ENCODE assay signal across 24 cellular contexts in the genomic region with DNA sequence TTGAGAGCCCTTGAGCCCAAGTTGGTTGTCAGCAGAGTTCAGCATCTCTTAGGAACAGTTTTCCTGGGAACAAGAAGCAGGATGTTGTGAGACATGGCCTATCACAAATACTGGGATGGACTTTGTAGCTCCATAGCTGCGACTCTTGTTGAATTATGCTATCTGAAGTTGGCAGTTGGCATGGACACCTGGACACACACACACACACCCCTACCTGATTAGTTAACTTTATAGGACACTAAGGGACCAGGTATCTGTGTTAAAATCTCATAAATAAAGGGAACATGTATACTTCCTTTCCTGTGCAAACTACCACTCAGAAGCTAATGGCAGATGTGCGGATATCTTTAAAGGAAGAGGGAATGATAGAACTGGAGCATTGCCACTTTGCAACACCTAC. TPM values are rescaled to one million over a fixed set of nuclear protein-coding genes. Genes with fewer than 3 reads are reported as not detected.
DNase-seq lines count a peak whose midpoint lies in the region; ATAC-seq, FAIRE-seq and TF ChIP-seq lines count a peak whose summit lies in the region.
"Had no signal": no experiment of that assay in that cellular context is flagged by ENCODE, and none has a peak within 500 bp of the region (broad histone marks: within the 10 kb centered on the region; RNA-seq: fewer than 3 reads in every experiment).

No MANE protein-coding gene starts in this region.

- H3K9me3 ChIP-seq in mucosa of descending colon (no peaks in the 10 kb centered on the region), transverse colon (no peaks in the 10 kb centered on the region), sigmoid colon (no peaks in the 10 kb centered on the region)
- H3K9me3 ChIP-seq: BE2C, BLaER1, Caco-2 had no signal

- H3K4me3 Mint-ChIP-seq in GM23338, result no peak overlapping the region
- H3K4me3 Mint-ChIP-seq: CD4-positive, alpha-beta T cell; CD8-positive, alpha-beta T cell had no signal

- no peaks in the 10 kb centered on the region for H3K9me3 Mint-ChIP-seq in GM23338
- H3K9me3 Mint-ChIP-seq: CD4-positive, alpha-beta T cell; CD8-positive, alpha-beta T cell had no signal

- 0 out of 2 replicates have a peak overlapping the region, but pooled peaks have one; percentile 23 for H2AFZ ChIP-seq in GM23338

- no peak for TF ChIP-seq CTCF in GM23338 (conservative IDR thresholded peaks at IDR 0.05; ENCODE audit: low read depth in 2 of 2)
- TF ChIP-seq CTCF in bronchial epithelial cell (IDR thresholded peaks at IDR 0.05; ENCODE audit: insufficient read depth, low read length, severe bottlenecking), result no peak
- no peak for TF ChIP-seq CTCF in mucosa of descending colon (IDR thresholded peaks at IDR 0.05)
- TF ChIP-seq CTCF in transverse colon (IDR thresholded peaks at IDR 0.05), result no peak
- TF ChIP-seq CTCF in sigmoid colon (IDR thresholded peaks at IDR 0.05), result no peak

- no peaks in the 10 kb centered on the region for H3K36me3 ChIP-seq in GM23338 (ENCODE audit: insufficient read depth)
- H3K36me3 ChIP-seq in bronchial epithelial cell (ENCODE audit: control insufficient read depth, insufficient read depth, low read length), result no peaks in the 10 kb centered on the region
- no peaks in the 10 kb centered on the region for H3K36me3 ChIP-seq in mucosa of descending colon (ENCODE audit: low read depth)
- no peaks in the 10 kb centered on the region for H3K36me3 ChIP-seq in transverse colon
- H3K36me3 ChIP-seq in sigmoid colon, result no peaks in the 10 kb centered on the region
- H3K36me3 ChIP-seq: BE2C, BLaER1 had no signal

- DNase-seq in GM23338 (ENCODE audit: low spot score) (no peak), bronchial epithelial cell (ENCODE audit: low read depth) (no peak), mucosa of descending colon (peak in 1 of 3 donors; percentile 47), transverse colon (peak; percentile 18), NCI-H187 (lab: John Stamatoyannopoulos, UW) (no peak), T-helper 2 cell (no peak), T-helper 9 cell (no peak), sigmoid colon (no peak)
- DNase-seq: 8988T; ACHN; BE2C; C1 segment of cervical spinal cord; Caco-2; Calu3; CD4-positive, alpha-beta T cell; CD8-positive, alpha-beta T cell; DMS79 treated with DMSO at 0.1 percent for 48 hours; GF-D8 had no signal

- intact Hi-C loops in mucosa of descending colon (cut with DNase I, micrococcal nuclease), result no loop called here
- intact Hi-C loops in transverse colon (cut with DNase I; ENCODE audit: low total_unique reads), result loop anchor here (2.0 kb wide), 1 partner anchor 69 kb away; no protein-coding TSS in a partner anchor
- intact Hi-C loops in sigmoid colon (cut with DNase I), result no loop called here

- H3K27ac ChIP-seq in GM23338 (ENCODE audit: low read depth), result no peak overlapping the region
- H3K27ac ChIP-seq in transverse colon, result peak overlapping the region in 1 of 4 donors; percentile 28
- no peak overlapping the region for H3K27ac ChIP-seq in sigmoid colon
- H3K27ac ChIP-seq: BLaER1 had no signal

- ATAC-seq in GM23338 (no peak), mucosa of descending colon (peak; percentile 96)
- ATAC-seq: CD8-positive, alpha-beta T cell had no signal

- in situ Hi-C loops in transverse colon (cut with MboI; ENCODE audit: low pct_ligation_motif_present in 1 of 4, low pct_unique_long_range_greater_than_20kb in 1 of 4, low sequenced_read_pairs in 3 of 4), result no loop called here

- FAIRE-seq in bronchial epithelial cell (lab: Jason Lieb, UNC), result peak; percentile 28
- FAIRE-seq: A204.1, D721Med, G401.6, GM12891, GM19239 had no signal

- H3K27ac Mint-ChIP-seq in GM23338, result no peak overlapping the region
- H3K27ac Mint-ChIP-seq: CD4-positive, alpha-beta T cell; CD8-positive, alpha-beta T cell had no signal

- no peaks in the 10 kb centered on the region for H3F3A ChIP-seq in GM23338 (replicated peaks; ENCODE audit: low read depth)

- H3K4me3 ChIP-seq in GM23338, result no peak overlapping the region
- no peak overlapping the region for H3K4me3 ChIP-seq in bronchial epithelial cell (ENCODE audit: low read depth, low read length)
- H3K4me3 ChIP-seq in mucosa of descending colon, result no peak overlapping the region
- H3K4me3 ChIP-seq in transverse colon, result no peak overlapping the region
- no peak overlapping the region for H3K4me3 ChIP-seq in sigmoid colon
- H3K4me3 ChIP-seq: BLaER1 had no signal

- no peak overlapping the region for H3K4me2 ChIP-seq in GM23338
- H3K4me2 ChIP-seq: BLaER1 had no signal

- H3K79me2 ChIP-seq in GM23338 (replicated peaks; ENCODE audit: insufficient read depth), result no peaks in the 10 kb centered on the region

- H3K36me3 Mint-ChIP-seq in GM23338 (ENCODE audit: low read depth), result no peaks in the 10 kb centered on the region
- H3K36me3 Mint-ChIP-seq: CD8-positive, alpha-beta T cell had no signal

- peaks cover 4% of the 10 kb centered on the region for H3K27me3 Mint-ChIP-seq in GM23338 (ENCODE audit: insufficient read depth, low read depth, poor library complexity)

- no peaks in the 10 kb centered on the region for H3K4me1 Mint-ChIP-seq in GM23338

- TF ChIP-seq EP300 in transverse colon (IDR thresholded peaks at IDR 0.05; ENCODE audit: low read depth) (no peak), sigmoid colon (IDR thresholded peaks at IDR 0.05) (no peak)

- H3K4me1 ChIP-seq in GM23338 (ENCODE audit: insufficient read depth) (no peaks in the 10 kb centered on the region), mucosa of descending colon (ENCODE audit: low read depth) (no peaks in the 10 kb centered on the region), transverse colon (peaks cover 0 to 8% (median 0%) of the 10 kb centered on the region in 4 donors), sigmoid colon (no peaks in the 10 kb centered on the region)
- H3K4me1 ChIP-seq: BE2C, BLaER1, Caco-2 had no signal

- H3K27me3 ChIP-seq in GM23338 (ENCODE audit: insufficient read depth) (no peaks in the 10 kb centered on the region), bronchial epithelial cell (ENCODE audit: control insufficient read depth, insufficient read depth, low read length) (no peaks in the 10 kb centered on the region), transverse colon (no peaks in the 10 kb centered on the region), sigmoid colon (no peaks in the 10 kb centered on the region)
- H3K27me3 ChIP-seq: BE2C, BLaER1 had no signal

- H4K20me1 ChIP-seq in GM23338 (replicated peaks; ENCODE audit: insufficient read depth), result no peaks in the 10 kb centered on the region
- H4K20me1 ChIP-seq: BLaER1 had no signal

- WGBS in transverse colon (ENCODE audit: low coverage in 1 of 2), 2 donors, result 62% methylated on average over 2 of the region's 2 CpGs; no CpG with 5 or more reads in 1 of the 2 donors
- 29 to 69% methylated on average over 2 of the region's 2 CpGs for WGBS in sigmoid colon, 2 donors

- no peaks in the 10 kb centered on the region for H3K9me2 ChIP-seq in GM23338 (ENCODE audit: insufficient read depth)

- no peak for TF ChIP-seq POLR2A in transverse colon (IDR thresholded peaks at IDR 0.05)
- TF ChIP-seq POLR2A in sigmoid colon (IDR thresholded peaks at IDR 0.05), result no peak

TF ChIP-seq in GM23338, 12 proteins besides CTCF, POLR2A, EP300 and RAD21:
- TF ChIP-seq NANOG (IDR thresholded peaks at IDR 0.05; ENCODE audit: borderline replicate concordance) (no peak), EZH2phosphoT487 (IDR thresholded peaks at IDR 0.05; ENCODE audit: unreplicated experiment) (no peak), ZNF114 (CRISPR knock-in tag; IDR thresholded peaks at IDR 0.05) (no peak)

RNA-seq across cellular contexts. Expression of gene CHRNA7, which starts 10.2 kb away (rescaled TPM):
- total RNA-seq in GM23338 (2014; rRNA removed; shearing (Covaris generic)), result 5.1 and 8.2 TPM in 2 replicates
- polyA plus RNA-seq in GM23338 (2016; fragmentation: Nextera tagmentation; extraction: Ambion mirVana) (3.8 and 4.6 TPM in 2 replicates), sigmoid colon (1 to 10 TPM in 2 of 3 donors, not detected in 1; 1.4 to 7.8 TPM)
- total RNA-seq in bronchial epithelial cell (under 0.01 TPM in 2 replicates), mucosa of descending colon (10 to 100 TPM in 1 of 3 donors, 1 to 10 TPM in 2; 3.4 to 12.2 (median 5.3) TPM), transverse colon (10 to 100 TPM in 1 of 4 donors, 1 to 10 TPM in 2, under 1 TPM in 1; 0.20 to 10.2 (median 4.2) TPM), sigmoid colon (1 to 10 TPM in 2 of 4 donors, under 1 TPM in 2; 0.54 to 3.9 (median 1.0) TPM)
- total RNA-seq: CD4-positive, alpha-beta T cell; CD8-positive, alpha-beta T cell had no signal
